In genomic region chr11:58006940-58007339, GRCh38 we compare ENCODE assay signal across 1 cellular context.
TF ChIP-seq lines count a peak whose summit lies in the region.

No MANE protein-coding gene starts in this region.

TF ChIP-seq in IMR-90, 13 proteins besides CTCF, POLR2A, EP300 and RAD21:
- TF ChIP-seq, protein P1, sequence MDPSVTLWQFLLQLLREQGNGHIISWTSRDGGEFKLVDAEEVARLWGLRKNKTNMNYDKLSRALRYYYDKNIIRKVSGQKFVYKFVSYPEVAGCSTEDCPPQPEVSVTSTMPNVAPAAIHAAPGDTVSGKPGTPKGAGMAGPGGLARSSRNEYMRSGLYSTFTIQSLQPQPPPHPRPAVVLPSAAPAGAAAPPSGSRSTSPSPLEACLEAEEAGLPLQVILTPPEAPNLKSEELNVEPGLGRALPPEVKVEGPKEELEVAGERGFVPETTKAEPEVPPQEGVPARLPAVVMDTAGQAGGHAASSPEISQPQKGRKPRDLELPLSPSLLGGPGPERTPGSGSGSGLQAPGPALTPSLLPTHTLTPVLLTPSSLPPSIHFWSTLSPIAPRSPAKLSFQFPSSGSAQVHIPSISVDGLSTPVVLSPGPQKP (IDR thresholded peaks at IDR 0.05; ENCODE audit: borderline replicate concordance, low read depth, low read length) = no peak
- TF ChIP-seq USF2 (IDR thresholded peaks at IDR 0.05; ENCODE audit: low read depth, low read length) (peak; percentile 25; the same call in 1 of the 2 replicates), FOS (IDR thresholded peaks at IDR 0.05; ENCODE audit: low read depth, low read length) (peak; percentile 37; the same call in 1 of the 2 replicates)
